In genomic region chr3:139778884-139779283, GRCh38 we compare ENCODE assay signal across 20 cellular contexts.
DNase-seq lines count a peak whose midpoint lies in the region; ATAC-seq and TF ChIP-seq lines count a peak whose summit lies in the region.
"Had no signal": no experiment of that assay in that cellular context is flagged by ENCODE, and none has a peak within 500 bp of the region (broad histone marks: within the 10 kb centered on the region; RNA-seq: fewer than 3 reads in every experiment).

No MANE protein-coding gene starts in this region.

- H3K4me3 ChIP-seq in right atrium auricular region (no peak overlapping the region), heart right ventricle (no peak overlapping the region), neuronal stem cell (ENCODE audit: low read length in 2 of 2) (no peak overlapping the region), PC-3 (ENCODE audit: low read length) (no peak overlapping the region)
- H3K4me3 ChIP-seq: BLaER1, GM23338 had no signal

- H2BK15ac ChIP-seq in neuronal stem cell (ENCODE audit: low read length), result no peak overlapping the region

- peaks cover 16% of the 10 kb centered on the region for H3K4me1 Mint-ChIP-seq in glutamatergic neuron (ENCODE audit: low read depth, unreplicated experiment)
- peaks cover 26% of the 10 kb centered on the region for H3K4me1 Mint-ChIP-seq in nephron progenitor cell
- no peaks in the 10 kb centered on the region for H3K4me1 Mint-ChIP-seq in activated naive CD4-positive, alpha-beta T cell treated with anti-CD3 and anti-CD28 coated beads, Interleukin-2, amount 10 ng/mL, durations not matched to agents 7 days and 5 days
- no peaks in the 10 kb centered on the region for H3K4me1 Mint-ChIP-seq in stimulated activated memory B cell treated with anti-CD40 and anti-IgM and Interleukin-4, amounts not matched to agents 10 μg/mL and 1 μg/mL and 100 μg/mL, for 72 hours
- H3K4me1 Mint-ChIP-seq: B cell; CD4-positive, CD25-positive, alpha-beta regulatory T cell had no signal

- peak; percentile 30 for DNase-seq in right atrium auricular region (ENCODE audit: low spot score)
- no peak for DNase-seq in heart right ventricle
- DNase-seq in glutamatergic neuron, result peak; percentile 51
- DNase-seq in neuronal stem cell (ENCODE audit: low spot score), result no peak
- no peak for DNase-seq in nephron progenitor cell
- DNase-seq in activated naive CD4-positive, alpha-beta T cell treated with anti-CD3 and anti-CD28 coated beads, Interleukin-2, amount 10 ng/mL, durations not matched to agents 7 days and 5 days, result no peak
- DNase-seq in PC-3, result no peak
- DNase-seq: Caco-2; CD4-positive, CD25-positive, alpha-beta regulatory T cell; CD8-positive, alpha-beta T cell; DMS153; DND-41; H9 had no signal

- H2AFZ ChIP-seq in neuronal stem cell (ENCODE audit: low read length) (no peak overlapping the region), PC-3 (ENCODE audit: low read length) (no peak overlapping the region)
- H2AFZ ChIP-seq: GM23338 had no signal

- no peak overlapping the region for H4K8ac ChIP-seq in neuronal stem cell (ENCODE audit: low read depth, low read length)

- H3F3A ChIP-seq in PC-3 (ENCODE audit: low read length, unreplicated experiment), result no peaks in the 10 kb centered on the region

- no peak overlapping the region for H3K27ac ChIP-seq in right atrium auricular region
- no peak overlapping the region for H3K27ac ChIP-seq in heart right ventricle
- H3K27ac ChIP-seq in neuronal stem cell (replicated peaks; ENCODE audit: low read length), result no peak overlapping the region
- H3K27ac ChIP-seq in PC-3 (ENCODE audit: low read length), result no peak overlapping the region
- H3K27ac ChIP-seq: 22Rv1, BLaER1, C4-2B had no signal

- no peak overlapping the region for H3K23ac ChIP-seq in neuronal stem cell (ENCODE audit: low read depth, low read length, poor library complexity)

- H4K91ac ChIP-seq in neuronal stem cell (ENCODE audit: low read depth, low read length, poor library complexity), result no peak overlapping the region

- peak overlapping the region; percentile 41 for H2AK5ac ChIP-seq in neuronal stem cell (ENCODE audit: low read depth, low read length)

- H3K4me3 Mint-ChIP-seq in glutamatergic neuron (ENCODE audit: unreplicated experiment), result no peak overlapping the region
- no peak overlapping the region for H3K4me3 Mint-ChIP-seq in nephron progenitor cell
- H3K4me3 Mint-ChIP-seq in activated naive CD4-positive, alpha-beta T cell treated with anti-CD3 and anti-CD28 coated beads, Interleukin-2, amount 10 ng/mL, durations not matched to agents 7 days and 5 days, result no peak overlapping the region
- H3K4me3 Mint-ChIP-seq in stimulated activated memory B cell treated with anti-CD40 and anti-IgM and Interleukin-4, amounts not matched to agents 10 μg/mL and 1 μg/mL and 100 μg/mL, for 72 hours, result no peak overlapping the region
- H3K4me3 Mint-ChIP-seq: B cell; CD4-positive, CD25-positive, alpha-beta regulatory T cell; CD8-positive, alpha-beta T cell; GM23338; H9 had no signal

- peaks cover 3% of the 10 kb centered on the region for H3K27me3 Mint-ChIP-seq in glutamatergic neuron (ENCODE audit: unreplicated experiment)
- H3K27me3 Mint-ChIP-seq in nephron progenitor cell (ENCODE audit: low read depth, poor library complexity), result peaks cover 7% of the 10 kb centered on the region
- H3K27me3 Mint-ChIP-seq in activated naive CD4-positive, alpha-beta T cell treated with anti-CD3 and anti-CD28 coated beads, Interleukin-2, amount 10 ng/mL, durations not matched to agents 7 days and 5 days, result no peaks in the 10 kb centered on the region
- no peaks in the 10 kb centered on the region for H3K27me3 Mint-ChIP-seq in stimulated activated memory B cell treated with anti-CD40 and anti-IgM and Interleukin-4, amounts not matched to agents 10 μg/mL and 1 μg/mL and 100 μg/mL, for 72 hours
- H3K27me3 Mint-ChIP-seq: B cell; CD4-positive, CD25-positive, alpha-beta regulatory T cell had no signal

- H3K27ac Mint-ChIP-seq in glutamatergic neuron (ENCODE audit: unreplicated experiment) (no peak overlapping the region), nephron progenitor cell (no peak overlapping the region)
- H3K27ac Mint-ChIP-seq in activated naive CD4-positive, alpha-beta T cell treated with anti-CD3 and anti-CD28 coated beads, Interleukin-2, amount 10 ng/mL, durations not matched to agents 7 days and 5 days, result no peak overlapping the region
- H3K27ac Mint-ChIP-seq in stimulated activated memory B cell treated with anti-CD40 and anti-IgM and Interleukin-4, amounts not matched to agents 10 μg/mL and 1 μg/mL and 100 μg/mL, for 72 hours, result no peak overlapping the region
- H3K27ac Mint-ChIP-seq: B cell; CD8-positive, alpha-beta T cell; GM23338 had no signal

- TF ChIP-seq CTCF in right atrium auricular region (IDR thresholded peaks at IDR 0.05) (no peak), heart right ventricle (IDR thresholded peaks at IDR 0.05) (no peak), glutamatergic neuron (IDR thresholded peaks at IDR 0.05; ENCODE audit: partially characterized antibody, unreplicated experiment) (no peak), nephron progenitor cell (IDR thresholded peaks at IDR 0.05) (no peak), PC-3 (conservative IDR thresholded peaks at IDR 0.05; ENCODE audit: low read depth, low read length) (no peak)

- H3K9me3 ChIP-seq in right atrium auricular region (no peaks in the 10 kb centered on the region), heart right ventricle (no peaks in the 10 kb centered on the region), neuronal stem cell (replicated peaks in 1 of 2; ENCODE audit: control insufficient read depth in 2 of 2, insufficient read depth in 1 of 2, low read depth in 1 of 2, low read length in 2 of 2) (no peaks in the 10 kb centered on the region), PC-3 (ENCODE audit: low read length) (no peaks in the 10 kb centered on the region)
- H3K9me3 ChIP-seq: BLaER1, Caco-2 had no signal

- BruUV-seq in PC-3 (replicated peaks; lab: Mats Ljungman, UMichigan), result no TSS peak

- POLR2A ChIA-PET in PC-3 (lab: Charles Lee; ENCODE audit: unreplicated experiment), result no interaction called here

- H2BK120ac ChIP-seq in neuronal stem cell (ENCODE audit: low read depth, low read length), result no peak overlapping the region

- H3K14ac ChIP-seq in neuronal stem cell (ENCODE audit: low read length), result no peak overlapping the region

- H3K9ac ChIP-seq in neuronal stem cell (ENCODE audit: low read depth, low read length, poor library complexity) (no peak overlapping the region), PC-3 (ENCODE audit: low read length) (no peak overlapping the region)
- H3K9ac ChIP-seq: BLaER1 had no signal

- H3K4me1 ChIP-seq in right atrium auricular region (peaks cover 0 to 11% of the 10 kb centered on the region in 2 donors), heart right ventricle (peaks cover 0 to 19% (median 5%) of the 10 kb centered on the region in 9 donors), neuronal stem cell (ENCODE audit: control insufficient read depth in 2 of 2, insufficient read depth in 1 of 2, low read depth in 1 of 2, low read length in 2 of 2) (peaks cover 0 to 14% of the 10 kb centered on the region in 2 donors), PC-3 (ENCODE audit: insufficient read depth, low read length) (no peaks in the 10 kb centered on the region)
- H3K4me1 ChIP-seq: BLaER1, Caco-2 had no signal

- no peak overlapping the region for H3K4me2 ChIP-seq in neuronal stem cell (ENCODE audit: insufficient read depth, low read length, poor library complexity, severe bottlenecking)
- H3K4me2 ChIP-seq in PC-3 (ENCODE audit: low read length), result no peak overlapping the region
- H3K4me2 ChIP-seq: BLaER1, GM23338 had no signal

- H3K36me3 ChIP-seq in right atrium auricular region (no peaks in the 10 kb centered on the region), heart right ventricle (no peaks in the 10 kb centered on the region), neuronal stem cell (replicated peaks in 1 of 2; ENCODE audit: control insufficient read depth in 2 of 2, insufficient read depth in 2 of 2, low read length in 2 of 2) (no peaks in the 10 kb centered on the region), PC-3 (ENCODE audit: low read depth, low read length) (no peaks in the 10 kb centered on the region)
- H3K36me3 ChIP-seq: BLaER1 had no signal

- intact Hi-C loops in heart right ventricle (cut with DNase I) (no loop called here), PC-3 (cut with micrococcal nuclease) (no loop called here)

- H3K9me3 Mint-ChIP-seq in glutamatergic neuron (ENCODE audit: unreplicated experiment) (peaks cover 4% of the 10 kb centered on the region), nephron progenitor cell (no peaks in the 10 kb centered on the region)
- H3K9me3 Mint-ChIP-seq in activated naive CD4-positive, alpha-beta T cell treated with anti-CD3 and anti-CD28 coated beads, Interleukin-2, amount 10 ng/mL, durations not matched to agents 7 days and 5 days, result no peaks in the 10 kb centered on the region
- H3K9me3 Mint-ChIP-seq in stimulated activated memory B cell treated with anti-CD40 and anti-IgM and Interleukin-4, amounts not matched to agents 10 μg/mL and 1 μg/mL and 100 μg/mL, for 72 hours, result no peaks in the 10 kb centered on the region
- H3K9me3 Mint-ChIP-seq: CD8-positive, alpha-beta T cell; GM23338; H9 had no signal

- 51 to 67% methylated on average over 10 of the region's 10 CpGs for WGBS in heart right ventricle, 2 donors
- WGBS in neuronal stem cell (ENCODE audit: extremely low coverage in 2 of 2, insufficient read length in 2 of 2, insufficient replicate concordance in 1 of 2), 2 donors, result no CpG with 5 or more reads among the region's 10 CpGs

- CTCF ChIA-PET in activated naive CD4-positive, alpha-beta T cell treated with anti-CD3 and anti-CD28 coated beads, Interleukin-2, amount 10 ng/mL, durations not matched to agents 7 days and 5 days (lab: Charles Lee), result no interaction called here
- CTCF ChIA-PET in PC-3 (lab: Charles Lee), result no interaction called here

- H3K36me3 Mint-ChIP-seq in glutamatergic neuron (ENCODE audit: unreplicated experiment) (no peaks in the 10 kb centered on the region), nephron progenitor cell (ENCODE audit: low read depth) (no peaks in the 10 kb centered on the region)
- no peaks in the 10 kb centered on the region for H3K36me3 Mint-ChIP-seq in activated naive CD4-positive, alpha-beta T cell treated with anti-CD3 and anti-CD28 coated beads, Interleukin-2, amount 10 ng/mL, durations not matched to agents 7 days and 5 days
- no peaks in the 10 kb centered on the region for H3K36me3 Mint-ChIP-seq in stimulated activated memory B cell treated with anti-CD40 and anti-IgM and Interleukin-4, amounts not matched to agents 10 μg/mL and 1 μg/mL and 100 μg/mL, for 72 hours
- H3K36me3 Mint-ChIP-seq: CD4-positive, CD25-positive, alpha-beta regulatory T cell; CD8-positive, alpha-beta T cell had no signal

- no peaks in the 10 kb centered on the region for H3K9me2 ChIP-seq in PC-3 (replicated peaks; ENCODE audit: low read length)

- H3K79me1 ChIP-seq in neuronal stem cell (ENCODE audit: low read depth, low read length), result no peaks in the 10 kb centered on the region

- no peak overlapping the region for H3K18ac ChIP-seq in neuronal stem cell (ENCODE audit: low read length)

- H3K4ac ChIP-seq in neuronal stem cell (ENCODE audit: low read length), result no peak overlapping the region

- no peaks in the 10 kb centered on the region for H3K79me2 ChIP-seq in PC-3 (ENCODE audit: low read length)

- no peaks in the 10 kb centered on the region for H3K27me3 ChIP-seq in right atrium auricular region
- H3K27me3 ChIP-seq in heart right ventricle, result no peaks in the 10 kb centered on the region
- no peaks in the 10 kb centered on the region for H3K27me3 ChIP-seq in neuronal stem cell (ENCODE audit: control insufficient read depth in 3 of 3, insufficient read depth in 3 of 3, low read depth in 1 of 3, low read length in 3 of 3)
- H3K27me3 ChIP-seq in PC-3 (ENCODE audit: low read length), result peaks cover 13% of the 10 kb centered on the region
- H3K27me3 ChIP-seq: BLaER1 had no signal

- no peak overlapping the region for H2BK5ac ChIP-seq in neuronal stem cell (ENCODE audit: low read length)

- no peak for ATAC-seq in heart right ventricle
- no peak for ATAC-seq in stimulated activated memory B cell treated with anti-CD40 and anti-IgM and Interleukin-4, amounts not matched to agents 10 μg/mL and 1 μg/mL and 100 μg/mL, for 72 hours
- ATAC-seq in PC-3, result no peak
- ATAC-seq: CD8-positive, alpha-beta T cell; GM23338; HCT116 had no signal

- H4K20me1 ChIP-seq in PC-3 (ENCODE audit: low read length), result no peaks in the 10 kb centered on the region
- H4K20me1 ChIP-seq: BLaER1 had no signal

- no peak overlapping the region for H2BK12ac ChIP-seq in neuronal stem cell (ENCODE audit: low read length)

Comparison
In these comparisons a context has a peak if more than half of its experiments do, and no peak if none do; other contexts are left out.
1. DNase-seq: peak in right atrium auricular region (single experiment) and glutamatergic neuron (single experiment); none in heart right ventricle (0 of 2), neuronal stem cell (single experiment), nephron progenitor cell (single experiment), activated naive CD4-positive, alpha-beta T cell treated with anti-CD3 and anti-CD28 coated beads, Interleukin-2, amount 10 ng/mL, durations not matched to agents 7 days and 5 days (single experiment) and PC-3 (single experiment).